20 cellular contexts compared by ENCODE assay signal in the genomic region with DNA sequence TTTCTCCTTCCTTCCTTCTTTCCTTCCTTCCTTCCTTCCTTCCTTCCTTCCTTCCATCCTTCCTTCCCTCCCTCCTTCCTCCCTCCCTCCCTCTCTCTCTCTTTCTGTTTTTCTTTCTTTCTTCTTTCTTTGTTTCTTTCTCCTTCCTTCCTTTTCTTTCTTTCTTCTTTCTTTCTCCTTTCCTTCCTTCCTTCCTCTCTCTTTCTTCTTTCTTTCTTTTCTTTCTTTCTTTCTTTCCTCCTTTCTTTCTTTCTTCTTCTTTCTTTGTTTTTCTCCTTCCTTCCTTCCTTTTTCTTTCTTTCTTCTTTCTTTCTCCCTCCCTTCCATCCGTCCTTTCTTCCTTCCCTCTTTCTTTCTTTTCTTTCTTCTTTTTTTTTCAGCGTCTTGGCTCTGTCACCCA. TPM values are rescaled to one million over a fixed set of nuclear protein-coding genes. Genes with fewer than 3 reads are reported as not detected.
DNase-seq lines count a peak whose midpoint lies in the region; ATAC-seq and TF ChIP-seq lines count a peak whose summit lies in the region.
"Had no signal": no experiment of that assay in that cellular context is flagged by ENCODE, and none has a peak within 500 bp of the region (broad histone marks: within the 10 kb centered on the region; RNA-seq: fewer than 3 reads in every experiment).

No MANE protein-coding gene starts in this region.

- CTCF ChIA-PET in IMR-90 (lab: Yijun Ruan, JAX), result interaction anchor here (1.3 kb wide), 1 partner anchor 9 kb away, joined by 5 read pairs; no protein-coding TSS in a partner anchor
- CTCF ChIA-PET in mammary epithelial cell (lab: Charles Lee; ENCODE audit: low non-redundant PET), result no interaction called here

- no peak overlapping the region for H3K14ac ChIP-seq in IMR-90 (replicated peaks; ENCODE audit: low read depth, low read length)

- dilution Hi-C loops in IMR-90 (cut with HindIII; ENCODE audit: low sequenced_read_pairs, unreplicated experiment), result no loop called here
- dilution Hi-C loops in mammary epithelial cell (cut with HindIII; ENCODE audit: low sequenced_read_pairs), result no loop called here

- H3K27me3 Mint-ChIP-seq in natural killer cell treated with Interleukin-12 subunit alpha and Interleukin-12 subunit beta and Interleukin-15 and Interleukin-18, amount 100 ng/mL, for 72 hours, result peaks cover 26 to 34% of the 10 kb centered on the region in 2 donors
- peaks cover 25 to 31% of the 10 kb centered on the region in 2 donors for H3K27me3 Mint-ChIP-seq in natural killer cell (ENCODE audit: low read depth in 2 of 2)
- H3K27me3 Mint-ChIP-seq in dendritic cell treated with granulocyte-macrophage colony-stimulating factor and Interleukin-4, amounts not matched to agents 40 ng/mL and 50 ng/mL, for 4 days, result peaks cover 2% of the 10 kb centered on the region
- no peaks in the 10 kb centered on the region for H3K27me3 Mint-ChIP-seq in stimulated activated naive B cell treated with anti-CD40 and anti-IgM and Interleukin-4, amounts not matched to agents 10 μg/mL and 1 μg/mL and 100 μg/mL, for 72 hours
- H3K27me3 Mint-ChIP-seq: CD4-positive, alpha-beta memory T cell had no signal

- H3K9me3 Mint-ChIP-seq in natural killer cell treated with Interleukin-12 subunit alpha and Interleukin-12 subunit beta and Interleukin-15 and Interleukin-18, amount 100 ng/mL, for 72 hours, result no peaks in the 10 kb centered on the region
- no peaks in the 10 kb centered on the region for H3K9me3 Mint-ChIP-seq in natural killer cell
- H3K9me3 Mint-ChIP-seq in dendritic cell treated with granulocyte-macrophage colony-stimulating factor and Interleukin-4, amounts not matched to agents 40 ng/mL and 50 ng/mL, for 4 days, result no peaks in the 10 kb centered on the region
- H3K9me3 Mint-ChIP-seq in stimulated activated naive B cell treated with anti-CD40 and anti-IgM and Interleukin-4, amounts not matched to agents 10 μg/mL and 1 μg/mL and 100 μg/mL, for 72 hours, result no peaks in the 10 kb centered on the region
- H3K9me3 Mint-ChIP-seq: CD14-positive monocyte, GM23338, HFFc6 had no signal

- H4K20me1 ChIP-seq in IMR-90 (ENCODE audit: insufficient read depth, low read length) (no peaks in the 10 kb centered on the region), mammary epithelial cell (ENCODE audit: insufficient read depth, low read length) (no peaks in the 10 kb centered on the region)

- ATAC-seq in natural killer cell treated with Interleukin-12 subunit alpha and Interleukin-12 subunit beta and Interleukin-15 and Interleukin-18, amount 100 ng/mL, for 72 hours, result no peak
- ATAC-seq in natural killer cell, result no peak
- ATAC-seq in IMR-90 (ENCODE audit: low read depth), result no peak
- ATAC-seq in stimulated activated naive B cell treated with anti-CD40 and anti-IgM and Interleukin-4, amounts not matched to agents 10 μg/mL and 1 μg/mL and 100 μg/mL, for 72 hours (replicated peaks), result no peak
- no peak for ATAC-seq in GM21390 (IDR thresholded peaks at IDR 0.05; ENCODE audit: unreplicated experiment)
- ATAC-seq: A549 had no signal

- BruUV-seq in IMR-90 (replicated peaks; lab: Mats Ljungman, UMichigan) (no TSS peak), mammary epithelial cell (replicated peaks; lab: Mats Ljungman, UMichigan) (no TSS peak)

- POLR2A ChIA-PET in IMR-90 (lab: Charles Lee; ENCODE audit: unreplicated experiment), result no interaction called here

- H3K4me3 ChIP-seq in IMR-90 (ENCODE audit: insufficient read depth, low read depth, low read length) (no peak overlapping the region), mammary epithelial cell (replicated peaks in 1 of 3; ENCODE audit: insufficient read depth in 1 of 3, low read depth in 2 of 3, low read length in 3 of 3) (no peak overlapping the region)
- H3K4me3 ChIP-seq: A549, GM23338 had no signal

- peak overlapping the region; percentile 12 to 35 for H3K27ac Mint-ChIP-seq in natural killer cell treated with Interleukin-12 subunit alpha and Interleukin-12 subunit beta and Interleukin-15 and Interleukin-18, amount 100 ng/mL, for 72 hours
- no peak overlapping the region for H3K27ac Mint-ChIP-seq in natural killer cell
- H3K27ac Mint-ChIP-seq in dendritic cell treated with granulocyte-macrophage colony-stimulating factor and Interleukin-4, amounts not matched to agents 40 ng/mL and 50 ng/mL, for 4 days, result peak overlapping the region; percentile 45
- peak overlapping the region; percentile 79 for H3K27ac Mint-ChIP-seq in stimulated activated naive B cell treated with anti-CD40 and anti-IgM and Interleukin-4, amounts not matched to agents 10 μg/mL and 1 μg/mL and 100 μg/mL, for 72 hours
- H3K27ac Mint-ChIP-seq: GM23338 had no signal

- no peaks in the 10 kb centered on the region for H3K79me1 ChIP-seq in IMR-90 (ENCODE audit: low read depth in 1 of 2, low read length in 2 of 2)

- in situ Hi-C loops in IMR-90 (cut with MboI; ENCODE audit: low sequenced_read_pairs), result no loop called here
- in situ Hi-C loops in mammary epithelial cell (cut with MboI; ENCODE audit: low sequenced_read_pairs in 2 of 2), result no loop called here

- peak overlapping the region; percentile 11; the same call in 1 of the 2 replicates for H3K4ac ChIP-seq in IMR-90 (ENCODE audit: low read depth, low read length)

- H2AK9ac ChIP-seq in IMR-90 (replicated peaks; ENCODE audit: low read depth, low read length, poor library complexity), result no peak overlapping the region

- H3K4me2 ChIP-seq in IMR-90 (ENCODE audit: low read depth, low read length) (no peak overlapping the region), mammary epithelial cell (ENCODE audit: insufficient read depth, low read depth, low read length) (no peak overlapping the region)
- H3K4me2 ChIP-seq: A549, GM23338 had no signal

- intact Hi-C loops in natural killer cell (cut with micrococcal nuclease) (no loop called here), IMR-90 (cut with micrococcal nuclease) (loop anchor here (10.0 kb wide), 1 partner anchor 322 kb away; no protein-coding TSS in a partner anchor), mammary epithelial cell (cut with micrococcal nuclease) (no loop called here)
- intact Hi-C loops in dendritic cell treated with granulocyte-macrophage colony-stimulating factor and Interleukin-4, amounts not matched to agents 40 ng/mL and 50 ng/mL, for 4 days (cut with micrococcal nuclease), result no loop called here

- no peak overlapping the region for H4K8ac ChIP-seq in IMR-90 (ENCODE audit: low read depth in 2 of 2, low read length in 2 of 2)

- H2BK20ac ChIP-seq in IMR-90 (ENCODE audit: low read depth, low read length), result no peak overlapping the region

- H2BK120ac ChIP-seq in IMR-90 (ENCODE audit: low read depth, low read length), result 0 out of 2 replicates have a peak overlapping the region, but pooled peaks have one; percentile 13

- H3K36me3 ChIP-seq in IMR-90 (ENCODE audit: control insufficient read depth, insufficient read depth, low read length) (no peaks in the 10 kb centered on the region), mammary epithelial cell (ENCODE audit: insufficient read depth, low read length) (no peaks in the 10 kb centered on the region)

- no peak for DNase-seq in natural killer cell treated with Interleukin-12 subunit alpha and Interleukin-12 subunit beta and Interleukin-15 and Interleukin-18, amount 100 ng/mL, for 72 hours (ENCODE audit: low spot score)
- DNase-seq in natural killer cell (no peak), IMR-90 (no peak), mammary epithelial cell (no peak)
- no peak for DNase-seq in stimulated activated naive B cell treated with anti-CD40 and anti-IgM and Interleukin-4, amounts not matched to agents 10 μg/mL and 1 μg/mL and 100 μg/mL, for 72 hours
- no peak for DNase-seq in effector CD4-positive, alpha-beta T cell
- DNase-seq: AML-193; Calu3; CD4-positive, alpha-beta memory T cell; DMS79 treated with DMSO at 0.1 percent for 48 hours; GF-D8 had no signal

- peaks cover 1% of the 10 kb centered on the region; the same call in 1 of the 2 replicates for H3K4me1 ChIP-seq in IMR-90 (ENCODE audit: control insufficient read depth, insufficient read depth, low read length)
- H3K4me1 ChIP-seq in mammary epithelial cell (ENCODE audit: insufficient read depth, low read length), result no peaks in the 10 kb centered on the region
- H3K4me1 ChIP-seq: A549 had no signal

- no peak overlapping the region for H2AK5ac ChIP-seq in IMR-90 (ENCODE audit: low read depth, low read length)

- H3K79me2 ChIP-seq in mammary epithelial cell (ENCODE audit: insufficient read depth, low read length), result no peaks in the 10 kb centered on the region

- H4K91ac ChIP-seq in IMR-90 (ENCODE audit: insufficient read depth, low read depth, low read length), result no peak overlapping the region

- peaks cover 28 to 37% of the 10 kb centered on the region in 2 donors for H3K4me1 Mint-ChIP-seq in natural killer cell treated with Interleukin-12 subunit alpha and Interleukin-12 subunit beta and Interleukin-15 and Interleukin-18, amount 100 ng/mL, for 72 hours (ENCODE audit: low read depth in 2 of 2)
- peaks cover 0 to 5% of the 10 kb centered on the region in 2 donors for H3K4me1 Mint-ChIP-seq in natural killer cell
- H3K4me1 Mint-ChIP-seq in dendritic cell treated with granulocyte-macrophage colony-stimulating factor and Interleukin-4, amounts not matched to agents 40 ng/mL and 50 ng/mL, for 4 days (ENCODE audit: low read depth), result peaks cover 35% of the 10 kb centered on the region
- H3K4me1 Mint-ChIP-seq in stimulated activated naive B cell treated with anti-CD40 and anti-IgM and Interleukin-4, amounts not matched to agents 10 μg/mL and 1 μg/mL and 100 μg/mL, for 72 hours, result peaks cover 15 to 27% of the 10 kb centered on the region in 2 donors

- H3K27me3 ChIP-seq in IMR-90 (ENCODE audit: control insufficient read depth, insufficient read depth, low read length), result no peaks in the 10 kb centered on the region
- no peaks in the 10 kb centered on the region for H3K27me3 ChIP-seq in mammary epithelial cell (ENCODE audit: insufficient read depth, low read length)

- no peak overlapping the region for H3K18ac ChIP-seq in IMR-90 (ENCODE audit: low read depth, low read length)

- no peak overlapping the region for H3K4me3 Mint-ChIP-seq in natural killer cell treated with Interleukin-12 subunit alpha and Interleukin-12 subunit beta and Interleukin-15 and Interleukin-18, amount 100 ng/mL, for 72 hours
- H3K4me3 Mint-ChIP-seq in natural killer cell, result no peak overlapping the region
- no peak overlapping the region for H3K4me3 Mint-ChIP-seq in dendritic cell treated with granulocyte-macrophage colony-stimulating factor and Interleukin-4, amounts not matched to agents 40 ng/mL and 50 ng/mL, for 4 days
- no peak overlapping the region for H3K4me3 Mint-ChIP-seq in stimulated activated naive B cell treated with anti-CD40 and anti-IgM and Interleukin-4, amounts not matched to agents 10 μg/mL and 1 μg/mL and 100 μg/mL, for 72 hours
- H3K4me3 Mint-ChIP-seq: CD14-positive monocyte; CD4-positive, alpha-beta memory T cell; GM23338 had no signal

- H3K27ac ChIP-seq in IMR-90 (ENCODE audit: insufficient read depth, low read length) (no peak overlapping the region), mammary epithelial cell (ENCODE audit: insufficient read depth, low read depth, low read length) (no peak overlapping the region)
- H3K27ac ChIP-seq: 22Rv1, A549 had no signal

- H3K9me3 ChIP-seq in IMR-90 (ENCODE audit: control insufficient read depth, insufficient read depth, low read length), result no peaks in the 10 kb centered on the region; the same call in 1 of the 2 replicates
- H3K9me3 ChIP-seq in mammary epithelial cell (replicated peaks; ENCODE audit: insufficient read depth, low read length), result no peaks in the 10 kb centered on the region
- H3K9me3 ChIP-seq: A549 had no signal

- H3K9me1 ChIP-seq in IMR-90 (ENCODE audit: insufficient read depth, low read length), result peaks cover 14% of the 10 kb centered on the region

- H4K5ac ChIP-seq in IMR-90 (ENCODE audit: low read depth, low read length), result no peak overlapping the region

- no peak for TF ChIP-seq RAD21 in IMR-90 (IDR thresholded peaks at IDR 0.05; ENCODE audit: low read length)

- no peak overlapping the region for H3K9ac ChIP-seq in IMR-90 (ENCODE audit: low read depth, low read length)
- no peak overlapping the region for H3K9ac ChIP-seq in mammary epithelial cell (ENCODE audit: insufficient read depth, low read length)

- TF ChIP-seq CTCF in natural killer cell (IDR thresholded peaks at IDR 0.05) (no peak), IMR-90 (conservative IDR thresholded peaks at IDR 0.05; ENCODE audit: low read depth, low read length) (no peak), mammary epithelial cell (conservative IDR thresholded peaks at IDR 0.05 in 1 of 2, IDR thresholded peaks at IDR 0.05 in 1 of 2; ENCODE audit: extremely low read depth in 1 of 2, insufficient read depth in 1 of 2, low read depth in 1 of 2, low read length in 2 of 2) (no peak)

- no peak overlapping the region for H3K56ac ChIP-seq in IMR-90 (ENCODE audit: extremely low read depth, insufficient read depth, low read length)

- H2AFZ ChIP-seq in IMR-90 (replicated peaks; ENCODE audit: low read length, poor library complexity), result no peak overlapping the region
- no peak overlapping the region for H2AFZ ChIP-seq in mammary epithelial cell (ENCODE audit: low read depth, low read length)
- H2AFZ ChIP-seq: GM23338 had no signal

- WGBS in IMR-90 (ENCODE audit: extremely low coverage in 2 of 2, insufficient read length in 1 of 2), 2 experiments, result 60% methylated on average over 1 of the region's 2 CpGs; no CpG with 5 or more reads in 1 of the 2 experiments
- 71% methylated on average over 2 of the region's 2 CpGs for WGBS in mammary epithelial cell (ENCODE audit: low coverage, missing lambda C conversion rate)

- no peak overlapping the region for H2BK15ac ChIP-seq in IMR-90 (ENCODE audit: low read depth, low read length)

- TF ChIP-seq POLR2A in IMR-90 (IDR thresholded peaks at IDR 0.05; ENCODE audit: low read depth, low read length), result no peak

- no peak overlapping the region for H2BK5ac ChIP-seq in IMR-90 (ENCODE audit: low read depth, low read length, poor library complexity, severe bottlenecking)

- H3K36me3 Mint-ChIP-seq in natural killer cell treated with Interleukin-12 subunit alpha and Interleukin-12 subunit beta and Interleukin-15 and Interleukin-18, amount 100 ng/mL, for 72 hours, result peaks cover 7% of the 10 kb centered on the region
- H3K36me3 Mint-ChIP-seq in natural killer cell, result no peaks in the 10 kb centered on the region
- no peaks in the 10 kb centered on the region for H3K36me3 Mint-ChIP-seq in dendritic cell treated with granulocyte-macrophage colony-stimulating factor and Interleukin-4, amounts not matched to agents 40 ng/mL and 50 ng/mL, for 4 days (ENCODE audit: low read depth)
- no peaks in the 10 kb centered on the region for H3K36me3 Mint-ChIP-seq in stimulated activated naive B cell treated with anti-CD40 and anti-IgM and Interleukin-4, amounts not matched to agents 10 μg/mL and 1 μg/mL and 100 μg/mL, for 72 hours
- H3K36me3 Mint-ChIP-seq: CD4-positive, alpha-beta memory T cell had no signal

- H3K23ac ChIP-seq in IMR-90 (ENCODE audit: low read depth, low read length), result no peak overlapping the region

RNA-seq across cellular contexts. Expression of gene IL19, which starts 18.1 kb away (rescaled TPM):
- not detected for total RNA-seq in natural killer cell treated with Interleukin-12 subunit alpha and Interleukin-12 subunit beta and Interleukin-15 and Interleukin-18, amount 100 ng/mL, for 72 hours
- total RNA-seq in natural killer cell (not detected), IMR-90 (2012; rRNA removed) (not detected in 2 replicates), mammary epithelial cell (not detected)
- polyA plus RNA-seq in IMR-90 (2012; rRNA removed) (not detected in 2 replicates), mammary epithelial cell (not detected)
- not detected in 2 replicates for polyA plus RNA-seq in IMR-90 (2012; cell fraction: cytosol; rRNA removed)
- polyA plus RNA-seq in IMR-90 (2012; cell fraction: nucleus; rRNA removed; ENCODE audit: low replicate concordance), result not detected in 2 replicates
- not detected for polyA minus RNA-seq in mammary epithelial cell
- total RNA-seq: Calu3; CD4-positive, alpha-beta memory T cell; GM23338; HFFc6; HT-29 had no signal
- polyA plus RNA-seq: A549; BJ; CD14-positive monocyte; CD4-positive, alpha-beta memory T cell; GM23338 had no signal

RNA-seq across cellular contexts. Expression of gene IL10, which starts 19.8 kb away (rescaled TPM):
- under 1 TPM in 1 of 2 donors, not detected in 1; 0.95 TPM for total RNA-seq in natural killer cell treated with Interleukin-12 subunit alpha and Interleukin-12 subunit beta and Interleukin-15 and Interleukin-18, amount 100 ng/mL, for 72 hours
- 1 to 10 TPM in 1 of 3 donors, not detected in 2; 1.0 TPM for total RNA-seq in natural killer cell
- not detected in 2 replicates for total RNA-seq in IMR-90 (2012; rRNA removed)
- not detected in 2 replicates for polyA plus RNA-seq in IMR-90 (2012; rRNA removed)
- polyA plus RNA-seq in IMR-90 (2012; cell fraction: cytosol; rRNA removed), result not detected in 2 replicates
- polyA plus RNA-seq in IMR-90 (2012; cell fraction: nucleus; rRNA removed; ENCODE audit: low replicate concordance), result not detected in 2 replicates
- total RNA-seq in mammary epithelial cell, result not detected
- polyA plus RNA-seq in mammary epithelial cell, result not detected
- not detected for polyA minus RNA-seq in mammary epithelial cell
- total RNA-seq: Calu3, GM23338, HFFc6, HT-29 had no signal
- polyA plus RNA-seq: A549, BJ, GM23338 had no signal

Comparison
In these comparisons a context has a peak if more than half of its experiments do, and no peak if none do; other contexts are left out.
1. H3K27ac Mint-ChIP-seq: peak in natural killer cell treated with Interleukin-12 subunit alpha and Interleukin-12 subunit beta and Interleukin-15 and Interleukin-18, amount 100 ng/mL, for 72 hours (2 of 2), dendritic cell treated with granulocyte-macrophage colony-stimulating factor and Interleukin-4, amounts not matched to agents 40 ng/mL and 50 ng/mL, for 4 days (single experiment) and stimulated activated naive B cell treated with anti-CD40 and anti-IgM and Interleukin-4, amounts not matched to agents 10 μg/mL and 1 μg/mL and 100 μg/mL, for 72 hours (single experiment); none in natural killer cell (0 of 2).